In the genomic region with DNA sequence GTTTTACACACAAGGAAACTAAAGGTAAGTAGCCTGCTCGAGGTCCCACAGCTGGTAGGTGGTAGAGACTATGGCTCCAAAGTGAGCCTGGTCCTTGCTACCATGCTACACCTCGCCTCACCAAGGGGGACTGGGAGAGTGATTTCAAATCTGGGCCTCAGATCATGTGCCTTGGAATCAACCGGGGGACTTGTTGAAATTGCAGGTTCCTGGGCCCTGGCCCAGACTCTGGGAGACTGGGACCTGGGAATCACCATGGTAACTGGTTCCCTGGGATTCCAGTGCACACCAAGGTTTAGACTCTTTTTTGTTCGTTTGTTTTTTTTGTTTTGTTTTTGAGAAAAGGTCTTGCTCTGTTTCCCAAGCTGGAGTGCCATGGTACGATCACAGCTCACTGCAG, we compare ENCODE assay signal across 26 cellular contexts. TPM values are rescaled to one million over a fixed set of nuclear protein-coding genes. Genes with fewer than 3 reads are reported as not detected.
"Had no signal": no experiment of that assay in that cellular context is flagged by ENCODE, and none has a peak within 500 bp of the region (broad histone marks: within the 10 kb centered on the region; RNA-seq: fewer than 3 reads in every experiment).

No MANE protein-coding gene starts in this region.

- DNase-seq: activated CD4-positive, alpha-beta T cell treated with anti-CD3 and anti-CD28 coated beads, Interleukin-2, amount 50 U/mL, for 4 hours; activated CD8-positive, alpha-beta memory T cell treated with anti-CD3 and anti-CD28 coated beads, Interleukin-2, amount 50 U/mL, for 48 hours; activated naive CD4-positive, alpha-beta T cell treated with Interleukin-2 at 50 U/mL for 16 hours; activated naive CD8-positive, alpha-beta T cell treated with anti-CD3 and anti-CD28 coated beads, Interleukin-2, amount 10 ng/mL, durations not matched to agents 7 days and 5 days; activated T-cell treated with anti-CD3 and anti-CD28 coated beads, Interleukin-2, amount 50 U/mL, for 4 hours; amniotic stem cell; effector CD4-positive, alpha-beta T cell; immature natural killer cell; left lung; mesenchymal stem cell; SK-N-SH; stimulated activated CD4-positive, alpha-beta T cell treated with anti-CD3 and anti-CD28 coated beads, Interleukin-1b, Interleukin-23, amount 100 ng/mL, for 48 hours; substantia nigra; T-cell; tibial artery had no signal

- ATAC-seq: activated T-cell treated with anti-CD3 and anti-CD28 coated beads, Interleukin-2, amount 50 U/mL, for 4 hours; left lung; T-cell had no signal

- H3K27ac ChIP-seq: hepatocyte, neural progenitor cell, tibial artery had no signal

- H3K4me1 ChIP-seq: tibial artery had no signal

- H3K27me3 ChIP-seq: hepatocyte, left lung, neural progenitor cell, tibial artery had no signal

- H3K4me2 ChIP-seq: hepatocyte, SK-N-SH had no signal

- H3K9me3 ChIP-seq: left lung, SK-N-SH, tibial artery had no signal

- H3K36me3 ChIP-seq: left lung, neural progenitor cell, tibial artery had no signal

- FAIRE-seq: endometrium, urothelium cell line had no signal

- H2AFZ ChIP-seq: hepatocyte, neural progenitor cell had no signal

- H3K4me3 ChIP-seq: hepatocyte, left lung, neural progenitor cell, tibial artery had no signal

- H3K9ac ChIP-seq: neural progenitor cell, SK-N-SH had no signal

- H3K79me2 ChIP-seq: hepatocyte had no signal

RNA-seq across cellular contexts. Expression of a gene that starts 21.1 kb away (rescaled TPM):
- total RNA-seq: activated CD8-positive, alpha-beta memory T cell treated with anti-CD3 and anti-CD28 coated beads for 36 hours; activated naive CD8-positive, alpha-beta T cell treated with anti-CD3 and anti-CD28 coated beads, Interleukin-2, amount 10 ng/mL, durations not matched to agents 7 days and 5 days; activated T-cell treated with anti-CD3 and anti-CD28 coated beads, Interleukin-2, amount 50 U/mL, for 4 hours; activated T-helper 2 cell treated with anti-CD3 and anti-CD28 coated beads, Interferon-gamma antibody, Interleukin-2, Interleukin-4, amounts not matched to agents 10 μg/mL and 5 μg/mL and 100 μg/mL, durations not matched to agents 14 hours and 24 hours and 36 hours; epithelial cell of proximal tubule; fibroblast of villous mesenchyme; kidney epithelial cell; osteoblast; progenitor cell of endocrine pancreas had no signal
- polyA plus RNA-seq: SK-N-SH had no signal
